Comparison of ENCODE assay signal across 1 cellular context in the genomic region with DNA sequence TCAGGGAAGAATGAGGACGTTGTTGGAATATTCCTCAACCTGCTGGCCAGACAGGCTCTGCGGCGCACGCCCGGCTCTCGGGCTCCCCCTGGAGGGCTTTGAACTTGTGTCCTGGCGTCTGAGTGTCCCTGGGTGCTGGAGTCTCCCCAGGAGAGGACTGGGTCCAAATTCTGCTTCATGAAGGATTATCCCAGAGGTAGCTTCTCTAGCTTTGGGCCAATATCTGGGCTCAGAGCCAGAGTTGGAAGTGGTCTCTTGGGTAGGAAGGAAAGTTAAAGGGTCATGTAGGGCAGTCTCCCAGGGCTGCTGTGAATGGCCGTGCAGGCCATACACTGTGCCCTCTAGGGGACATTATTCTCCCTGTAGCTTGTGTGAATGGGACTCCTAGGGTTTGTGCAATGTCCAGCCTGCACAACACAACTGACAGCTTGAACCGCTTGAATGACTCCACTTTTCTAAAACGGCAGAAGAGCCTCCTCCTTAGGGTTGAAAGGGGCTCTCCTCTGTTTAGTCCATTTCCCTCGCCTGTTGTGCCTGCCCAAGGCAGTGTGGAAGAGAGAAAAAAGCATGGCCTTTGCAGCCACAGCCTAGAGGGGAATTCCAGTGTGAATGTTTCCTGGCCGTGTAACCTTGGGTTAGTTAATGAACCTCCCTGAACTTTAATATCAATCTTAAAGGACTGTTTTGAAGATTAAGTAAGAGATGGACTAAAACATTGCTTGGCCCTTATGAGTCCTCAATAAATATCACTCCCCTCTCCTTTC.
TF ChIP-seq lines count a peak whose summit lies in the region.

No MANE protein-coding gene starts in this region.

TF ChIP-seq in SK-N-SH treated with all-trans-retinoic acid at 6 μM for 48 hours, 23 proteins besides CTCF, POLR2A, EP300 and RAD21 (continued from another document):
- TF ChIP-seq, protein P1, sequence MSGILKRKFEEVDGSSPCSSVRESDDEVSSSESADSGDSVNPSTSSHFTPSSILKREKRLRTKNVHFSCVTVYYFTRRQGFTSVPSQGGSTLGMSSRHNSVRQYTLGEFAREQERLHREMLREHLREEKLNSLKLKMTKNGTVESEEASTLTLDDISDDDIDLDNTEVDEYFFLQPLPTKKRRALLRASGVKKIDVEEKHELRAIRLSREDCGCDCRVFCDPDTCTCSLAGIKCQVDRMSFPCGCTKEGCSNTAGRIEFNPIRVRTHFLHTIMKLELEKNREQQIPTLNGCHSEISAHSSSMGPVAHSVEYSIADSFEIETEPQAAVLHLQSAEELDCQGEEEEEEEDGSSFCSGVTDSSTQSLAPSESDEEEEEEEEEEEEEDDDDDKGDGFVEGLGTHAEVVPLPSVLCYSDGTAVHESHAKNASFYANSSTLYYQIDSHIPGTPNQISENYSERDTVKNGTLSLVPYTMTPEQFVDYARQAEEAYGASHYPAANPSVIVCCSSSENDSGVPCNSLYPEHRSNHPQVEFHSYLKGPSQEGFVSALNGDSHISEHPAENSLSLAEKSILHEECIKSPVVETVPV (CRISPR knock-in tag; IDR thresholded peaks at IDR 0.05), result no peak
- TF ChIP-seq ZC3H10 (CRISPR knock-in tag; IDR thresholded peaks at IDR 0.05) (no peak), TCF4 (CRISPR knock-in tag; IDR thresholded peaks at IDR 0.05; ENCODE audit: borderline replicate concordance) (no peak), BACH2 (CRISPR knock-in tag; IDR thresholded peaks at IDR 0.05; ENCODE audit: borderline replicate concordance) (no peak), PPARA (CRISPR knock-in tag; IDR thresholded peaks at IDR 0.05; ENCODE audit: borderline replicate concordance) (no peak), SNAI2 (CRISPR knock-in tag; IDR thresholded peaks at IDR 0.05) (no peak), ZFP30 (CRISPR knock-in tag; IDR thresholded peaks at IDR 0.05) (no peak), ZNF565 (CRISPR knock-in tag; conservative IDR thresholded peaks at IDR 0.05; ENCODE audit: low read depth) (no peak)
- TF ChIP-seq, protein P2, sequence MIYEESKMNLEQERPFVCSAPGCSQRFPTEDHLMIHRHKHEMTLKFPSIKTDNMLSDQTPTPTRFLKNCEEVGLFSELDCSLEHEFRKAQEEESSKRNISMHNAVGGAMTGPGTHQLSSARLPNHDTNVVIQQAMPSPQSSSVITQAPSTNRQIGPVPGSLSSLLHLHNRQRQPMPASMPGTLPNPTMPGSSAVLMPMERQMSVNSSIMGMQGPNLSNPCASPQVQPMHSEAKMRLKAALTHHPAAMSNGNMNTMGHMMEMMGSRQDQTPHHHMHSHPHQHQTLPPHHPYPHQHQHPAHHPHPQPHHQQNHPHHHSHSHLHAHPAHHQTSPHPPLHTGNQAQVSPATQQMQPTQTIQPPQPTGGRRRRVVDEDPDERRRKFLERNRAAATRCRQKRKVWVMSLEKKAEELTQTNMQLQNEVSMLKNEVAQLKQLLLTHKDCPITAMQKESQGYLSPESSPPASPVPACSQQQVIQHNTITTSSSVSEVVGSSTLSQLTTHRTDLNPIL (CRISPR knock-in tag; IDR thresholded peaks at IDR 0.05; ENCODE audit: low read depth), result no peak
